12 cellular contexts compared by ENCODE assay signal in the genomic region with DNA sequence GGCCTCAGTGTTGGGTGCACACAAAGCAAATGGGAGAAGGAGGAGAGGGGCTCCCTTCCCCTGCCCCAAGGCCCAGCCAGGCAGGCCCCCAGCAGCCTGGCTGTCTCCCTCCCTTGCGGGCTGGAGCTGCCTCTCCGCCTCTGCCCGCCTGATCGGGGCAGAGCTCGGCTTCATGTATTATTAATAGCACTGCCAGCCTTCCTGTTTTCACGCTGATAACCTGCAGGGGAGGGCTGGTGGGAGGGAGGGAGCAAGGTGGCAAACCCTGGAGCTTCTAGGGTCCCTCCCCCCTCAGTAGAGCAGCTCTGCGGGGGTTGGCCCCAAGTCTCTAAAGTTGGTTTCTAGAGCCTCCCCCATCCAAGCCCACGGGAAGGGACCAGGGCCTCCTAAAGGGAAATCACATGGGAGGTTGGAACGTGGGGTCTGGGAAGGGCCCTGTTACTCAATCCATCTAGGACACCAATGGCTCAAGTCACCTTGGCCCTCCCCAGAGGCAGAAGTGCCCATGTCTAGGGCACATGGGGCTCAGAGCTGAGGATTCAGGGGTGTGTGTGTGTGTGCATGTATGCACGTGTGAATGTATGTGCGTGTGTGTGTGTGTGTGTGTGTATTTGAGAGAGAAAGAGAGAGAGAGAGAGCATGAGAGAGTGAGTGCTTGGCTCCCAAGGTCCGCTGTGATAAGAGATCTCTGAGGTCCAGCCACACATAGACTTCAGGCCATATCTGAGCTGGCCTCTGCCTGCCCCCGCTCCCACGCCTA. TPM values are rescaled to one million over a fixed set of nuclear protein-coding genes. Genes with fewer than 3 reads are reported as not detected.
"Had no signal": no experiment of that assay in that cellular context is flagged by ENCODE, and none has a peak within 500 bp of the region (broad histone marks: within the 10 kb centered on the region; RNA-seq: fewer than 3 reads in every experiment).

No MANE protein-coding gene starts in this region.

- H3K36me3 Mint-ChIP-seq: activated naive CD8-positive, alpha-beta T cell; brain had no signal

- H3K27ac ChIP-seq: right atrium auricular region, transverse colon had no signal

- H3K9me3 Mint-ChIP-seq: brain had no signal

- DNase-seq: activated CD4-positive, alpha-beta T cell treated with anti-CD3 and anti-CD28 coated beads, Interleukin-2, amount 50 U/mL, for 4 hours; activated CD4-positive, CD25-positive, alpha-beta regulatory T cell treated with anti-CD3 and anti-CD28 coated beads, Interleukin-2, amount 50 U/mL, for 72 hours; activated T-cell treated with anti-CD3 and anti-CD28 coated beads, Interleukin-2, amount 50 U/mL, for 1 hour; amygdala; dermis blood vessel endothelial cell; kidney glomerular epithelial cell; transverse colon had no signal

- H3K9me3 ChIP-seq: right atrium auricular region, transverse colon had no signal

- H3K4me3 Mint-ChIP-seq: activated naive CD8-positive, alpha-beta T cell; brain had no signal

- H3K36me3 ChIP-seq: right atrium auricular region, transverse colon had no signal

- H3K4me3 ChIP-seq: right atrium auricular region, smooth muscle cell, transverse colon had no signal

- H3K27ac Mint-ChIP-seq: activated naive CD8-positive, alpha-beta T cell had no signal

RNA-seq across cellular contexts. Expression of a gene that starts 21.8 kb away (rescaled TPM):
- total RNA-seq: glomerular endothelial cell, right atrium auricular region, smooth muscle cell, transverse colon had no signal
